In the genomic region with DNA sequence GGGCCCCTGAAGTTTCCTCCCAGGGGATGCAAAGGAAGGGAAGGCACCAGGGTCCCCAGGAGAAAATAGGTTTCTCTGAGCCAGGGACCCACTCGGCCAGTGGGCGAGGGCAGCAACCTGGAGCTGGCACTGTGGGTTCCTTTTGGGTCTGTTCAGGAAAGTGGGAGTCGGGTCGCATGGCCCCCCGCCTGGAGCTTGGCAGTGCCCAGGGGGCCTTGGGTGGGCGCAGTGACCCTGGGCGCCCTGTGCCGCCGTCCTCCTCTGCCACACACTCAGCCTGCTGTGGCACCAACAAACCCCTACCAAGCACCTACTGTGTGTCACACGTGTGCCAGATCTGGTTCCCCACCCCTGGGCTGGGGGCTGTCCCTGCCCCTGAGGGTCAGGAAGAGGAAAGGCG, we compare ENCODE assay signal across 24 cellular contexts.
"Had no signal": no experiment of that assay in that cellular context is flagged by ENCODE, and none has a peak within 500 bp of the region (broad histone marks: within the 10 kb centered on the region; RNA-seq: fewer than 3 reads in every experiment).

No MANE protein-coding gene starts in this region.

- H3K4me3 Mint-ChIP-seq: effector memory CD8-positive, alpha-beta T cell; naive thymus-derived CD4-positive, alpha-beta T cell; stimulated activated memory B cell treated with anti-CD40 and anti-IgM and Interleukin-4, amounts not matched to agents 10 μg/mL and 1 μg/mL and 100 μg/mL, for 72 hours had no signal

- FAIRE-seq: kidney had no signal

- H3K27me3 ChIP-seq: hepatocyte, ovary, vagina had no signal

- H3K4me2 ChIP-seq: hepatocyte had no signal

- DNase-seq: cortex of kidney; effector memory CD8-positive, alpha-beta T cell; gastrocnemius medialis; head of caudate nucleus; kidney; mesenchymal stem cell; midbrain; naive thymus-derived CD4-positive, alpha-beta T cell; occipital lobe; ovary; posterior cingulate gyrus; psoas muscle; spleen; stimulated activated CD4-positive, alpha-beta T cell treated with anti-CD3 and anti-CD28 coated beads, Interleukin-4, amount 100 ng/mL, for 4 hours; stimulated activated naive CD8-positive, alpha-beta T cell treated with anti-CD3 and anti-CD28 coated beads, Interleukin-15, Interleukin-2, amounts not matched to agents 100 U/mL and 50 U/mL, for 24 hours; substantia nigra; trophoblast cell had no signal

- H3K27ac ChIP-seq: gastrocnemius medialis, hepatocyte, left lung, ovary, psoas muscle, skin epidermis, spleen, vagina had no signal

- H3K36me3 ChIP-seq: gastrocnemius medialis, left lung, ovary, spleen, vagina had no signal

- H3K4me1 ChIP-seq: gastrocnemius medialis, left lung, psoas muscle, vagina had no signal

- H3K27ac Mint-ChIP-seq: effector memory CD8-positive, alpha-beta T cell; naive thymus-derived CD4-positive, alpha-beta T cell; stimulated activated memory B cell treated with anti-CD40 and anti-IgM and Interleukin-4, amounts not matched to agents 10 μg/mL and 1 μg/mL and 100 μg/mL, for 72 hours had no signal

- ATAC-seq: effector memory CD8-positive, alpha-beta T cell; gastrocnemius medialis; left lung; naive thymus-derived CD4-positive, alpha-beta T cell; psoas muscle; right cardiac atrium; stimulated activated memory B cell treated with anti-CD40 and anti-IgM and Interleukin-4, amounts not matched to agents 10 μg/mL and 1 μg/mL and 100 μg/mL, for 72 hours; stimulated activated naive CD8-positive, alpha-beta T cell treated with anti-CD3 and anti-CD28 coated beads, Interleukin-15, Interleukin-2, amounts not matched to agents 100 U/mL and 50 U/mL, for 24 hours had no signal

- H3K9me3 Mint-ChIP-seq: naive thymus-derived CD4-positive, alpha-beta T cell; nephron; stimulated activated memory B cell treated with anti-CD40 and anti-IgM and Interleukin-4, amounts not matched to agents 10 μg/mL and 1 μg/mL and 100 μg/mL, for 72 hours had no signal

- H3K9me3 ChIP-seq: gastrocnemius medialis, left lung, ovary, psoas muscle, spleen, vagina had no signal

- H3K79me2 ChIP-seq: hepatocyte had no signal

- H3K36me3 Mint-ChIP-seq: naive thymus-derived CD4-positive, alpha-beta T cell; stimulated activated memory B cell treated with anti-CD40 and anti-IgM and Interleukin-4, amounts not matched to agents 10 μg/mL and 1 μg/mL and 100 μg/mL, for 72 hours had no signal

- H3K4me3 ChIP-seq: gastrocnemius medialis, hepatocyte, left lung, ovary, psoas muscle, skin epidermis, spleen, vagina had no signal

- H2AFZ ChIP-seq: hepatocyte had no signal

- H3K4me1 Mint-ChIP-seq: naive thymus-derived CD4-positive, alpha-beta T cell; stimulated activated memory B cell treated with anti-CD40 and anti-IgM and Interleukin-4, amounts not matched to agents 10 μg/mL and 1 μg/mL and 100 μg/mL, for 72 hours had no signal
